ENCODE assay signal across 1 cellular context in genomic region chr16:88618182-88618955, GRCh38.
TF ChIP-seq lines count a peak whose summit lies in the region.

No MANE protein-coding gene starts in this region.

TF ChIP-seq in HepG2, 621 proteins besides CTCF, POLR2A, EP300 and RAD21 (continued from another document):
- TF ChIP-seq HMGXB3 (CRISPR knock-in tag; IDR thresholded peaks at IDR 0.05; ENCODE audit: borderline replicate concordance) = 0 out of 2 replicates have a peak, but pooled peaks have one; percentile 36
- TF ChIP-seq ZNF839 (CRISPR knock-in tag; IDR thresholded peaks at IDR 0.05; ENCODE audit: borderline replicate concordance) = 0 out of 2 replicates have a peak, but pooled peaks have one; percentile 19
- TF ChIP-seq RFX1 (IDR thresholded peaks at IDR 0.05) = no peak
- TF ChIP-seq ZNF737 (CRISPR knock-in tag; IDR thresholded peaks at IDR 0.05; ENCODE audit: borderline replicate concordance) = no peak
- no peak for TF ChIP-seq MBNL3 (CRISPR knock-in tag; conservative IDR thresholded peaks at IDR 0.05)
- TF ChIP-seq GLMP (CRISPR knock-in tag; IDR thresholded peaks at IDR 0.05; ENCODE audit: borderline replicate concordance) = no peak
- 0 out of 2 replicates have a peak, but pooled peaks have one; percentile 52 for TF ChIP-seq YEATS2 (CRISPR knock-in tag; IDR thresholded peaks at IDR 0.05; ENCODE audit: borderline replicate concordance)
- TF ChIP-seq CENPT (CRISPR knock-in tag; IDR thresholded peaks at IDR 0.05; ENCODE audit: low read depth) = 0 out of 2 replicates have a peak, but pooled peaks have one; percentile 51
- TF ChIP-seq GATAD1 (CRISPR knock-in tag; IDR thresholded peaks at IDR 0.05) = peak; percentile 44; the same call in 1 of the 2 replicates
- no peak for TF ChIP-seq TRAFD1 (CRISPR knock-in tag; IDR thresholded peaks at IDR 0.05; ENCODE audit: borderline replicate concordance)
- 0 out of 2 replicates have a peak, but pooled peaks have one; percentile 33 for TF ChIP-seq KMT2A (CRISPR knock-in tag; IDR thresholded peaks at IDR 0.05)
- peak; percentile 81; the same call in 1 of the 2 replicates for TF ChIP-seq REPIN1 (CRISPR knock-in tag; IDR thresholded peaks at IDR 0.05; ENCODE audit: borderline replicate concordance, low read depth)
- peak; percentile 40; the same call in 1 of the 2 replicates for TF ChIP-seq E2F1 (CRISPR knock-in tag; IDR thresholded peaks at IDR 0.05)
- peak; percentile 88 for TF ChIP-seq ZFX (CRISPR knock-in tag; IDR thresholded peaks at IDR 0.05; ENCODE audit: low read depth)
- TF ChIP-seq ZBTB43 (CRISPR knock-in tag; conservative IDR thresholded peaks at IDR 0.05) = peak; percentile 78
- TF ChIP-seq BRF2 (CRISPR knock-in tag; IDR thresholded peaks at IDR 0.05) = no peak
- peak; percentile 66; the same call in 1 of the 2 replicates for TF ChIP-seq KLF6 (CRISPR knock-in tag; IDR thresholded peaks at IDR 0.05)
- TF ChIP-seq DPF2 (CRISPR knock-in tag; IDR thresholded peaks at IDR 0.05; ENCODE audit: borderline replicate concordance, low read depth) = no peak; the same call in 1 of the 2 replicates
- TF ChIP-seq CSRNP2 (CRISPR knock-in tag; conservative IDR thresholded peaks at IDR 0.05; ENCODE audit: low read depth) = no peak
- TF ChIP-seq ZNF790 (CRISPR knock-in tag; IDR thresholded peaks at IDR 0.05; ENCODE audit: borderline replicate concordance) = no peak; the same call in 1 of the 2 replicates
- no peak for TF ChIP-seq PLRG1 (conservative IDR thresholded peaks at IDR 0.05)
- no peak for TF ChIP-seq ZBTB21 (CRISPR knock-in tag; IDR thresholded peaks at IDR 0.05)
- TF ChIP-seq CHD4 (IDR thresholded peaks at IDR 0.05; ENCODE audit: borderline replicate concordance, low read length) = peak; percentile 85; the same call in 1 of the 2 replicates
- 0 out of 2 replicates have a peak, but pooled peaks have one; percentile 44 for TF ChIP-seq HINFP (CRISPR knock-in tag; IDR thresholded peaks at IDR 0.05; ENCODE audit: low read depth)
- TF ChIP-seq ZNF792 (CRISPR knock-in tag; IDR thresholded peaks at IDR 0.05) = peak; percentile 60
- peak; percentile 81; the same call in 1 of the 2 replicates for TF ChIP-seq TOPORS (CRISPR knock-in tag; IDR thresholded peaks at IDR 0.05)
- peak; percentile 97 for TF ChIP-seq NR2F6 (IDR thresholded peaks at IDR 0.05)
- TF ChIP-seq NR2F6 (CRISPR knock-in tag; IDR thresholded peaks at IDR 0.05) = peak; percentile 97
- no peak for TF ChIP-seq FOXP1 (IDR thresholded peaks at IDR 0.05)
- TF ChIP-seq FOXP1 (CRISPR knock-in tag; IDR thresholded peaks at IDR 0.05) = 0 out of 2 replicates have a peak, but pooled peaks have one; percentile 17
- TF ChIP-seq FOXA1 (IDR thresholded peaks at IDR 0.05) = no peak
- TF ChIP-seq FOXA1 (CRISPR knock-in tag; IDR thresholded peaks at IDR 0.05) = peak; percentile 84
